Comparison of ENCODE assay signal across 9 cellular contexts in genomic region chr10:46490285-46490684, GRCh38. TPM values are rescaled to one million over a fixed set of nuclear protein-coding genes. Genes with fewer than 3 reads are reported as not detected.
DNase-seq lines count a peak whose midpoint lies in the region; ATAC-seq and TF ChIP-seq lines count a peak whose summit lies in the region.
"Not testable (repeated sequence)": the region's sequence is repeated elsewhere in the genome, so short reads cannot be mapped to it uniquely, and the experiment has no call there.
"Had no signal": no experiment of that assay in that cellular context is flagged by ENCODE, and none has a peak within 500 bp of the region (broad histone marks: within the 10 kb centered on the region; RNA-seq: fewer than 3 reads in every experiment).

No MANE protein-coding gene starts in this region.

- WGBS in endodermal cell (ENCODE audit: insufficient coverage in 1 of 2, insufficient read length in 1 of 2), 2 experiments, result 95% methylated on average over 5 of the region's 11 CpGs; no CpG with 5 or more reads in 1 of the 2 experiments

- not testable (repeated sequence) for H3K27ac ChIP-seq in GM23338 (ENCODE audit: low read depth); RWPE2 (ENCODE audit: poor library complexity, severe bottlenecking); endodermal cell (ENCODE audit: low read depth, low read length); lower lobe of right lung

- not testable (repeated sequence) for H3K36me3 Mint-ChIP-seq in GM23338 (ENCODE audit: low read depth); endodermal cell (ENCODE audit: low read depth); type B pancreatic cell

- not testable (repeated sequence) for H3K9me3 Mint-ChIP-seq in GM23338, endodermal cell, type B pancreatic cell

- not testable (repeated sequence) for H3K27me3 Mint-ChIP-seq in GM23338 (ENCODE audit: insufficient read depth, low read depth, poor library complexity); endodermal cell (ENCODE audit: insufficient read depth); type B pancreatic cell

- H4K20me1 ChIP-seq in GM23338 (replicated peaks; ENCODE audit: insufficient read depth), result not testable (repeated sequence)

- not testable (repeated sequence) for H3K4me1 Mint-ChIP-seq in GM23338; endodermal cell; type B pancreatic cell (ENCODE audit: unreplicated experiment)

- not testable (repeated sequence) for DNase-seq in GM23338 (ENCODE audit: low spot score); RWPE2 (ENCODE audit: low spot score)
- DNase-seq in endodermal cell (peak; percentile 20), Right ventricle myocardium inferior (ENCODE audit: missing footprints) (peak; percentile 13), lower lobe of right lung (peak; percentile 25), posterior vena cava (ENCODE audit: low spot score) (peak; percentile 42), type B pancreatic cell (ENCODE audit: extremely low spot score, unreplicated experiment) (peak; percentile 34)

- ATAC-seq in GM23338 (peak; percentile 44), RWPE2 (ENCODE audit: low read depth) (peak; percentile 43; the same call in 2 of the 3 replicates)
- not testable (repeated sequence) for ATAC-seq in Right ventricle myocardium inferior, lower lobe of right lung

- TF ChIP-seq CTCF in GM23338 (conservative IDR thresholded peaks at IDR 0.05; ENCODE audit: low read depth in 2 of 2); RWPE2 (IDR thresholded peaks at IDR 0.05; ENCODE audit: poor library complexity, severe bottlenecking); endodermal cell (conservative IDR thresholded peaks at IDR 0.05); lower lobe of right lung (IDR thresholded peaks at IDR 0.05); type B pancreatic cell (conservative IDR thresholded peaks at IDR 0.05): not testable (repeated sequence)

- H3K27me3 ChIP-seq in GM23338 (ENCODE audit: insufficient read depth); RWPE2 (ENCODE audit: insufficient read depth, poor library complexity, severe bottlenecking); endodermal cell (ENCODE audit: control insufficient read depth, insufficient read depth, low read length, poor library complexity, severe bottlenecking); lower lobe of right lung (ENCODE audit: low read depth): not testable (repeated sequence)

- not testable (repeated sequence) for H3K36me3 ChIP-seq in GM23338 (ENCODE audit: insufficient read depth); RWPE2 (ENCODE audit: low read depth); endodermal cell (ENCODE audit: control insufficient read depth, insufficient read depth, low read length); lower lobe of right lung

- not testable (repeated sequence) for H3K9me3 ChIP-seq in RWPE2 (ENCODE audit: severe bottlenecking); endodermal cell (ENCODE audit: control insufficient read depth, low read length); lower lobe of right lung

- H2AFZ ChIP-seq in GM23338, result not testable (repeated sequence)

- not testable (repeated sequence) for H3K4me3 Mint-ChIP-seq in GM23338, endodermal cell, type B pancreatic cell

- H3F3A ChIP-seq in GM23338 (replicated peaks; ENCODE audit: low read depth), result not testable (repeated sequence)

- not testable (repeated sequence) for H3K4me3 ChIP-seq in GM23338; RWPE2 (ENCODE audit: severe bottlenecking); endodermal cell (ENCODE audit: low read length); lower lobe of right lung

- H3K9ac ChIP-seq in endodermal cell (ENCODE audit: extremely low read depth, low read length, poor library complexity, severe bottlenecking), result not testable (repeated sequence)

- H3K4me1 ChIP-seq in GM23338 (ENCODE audit: insufficient read depth); RWPE2 (ENCODE audit: insufficient read depth, poor library complexity, severe bottlenecking); endodermal cell (ENCODE audit: control insufficient read depth, insufficient read depth, low read length); lower lobe of right lung: not testable (repeated sequence)

- H3K4me2 ChIP-seq in GM23338, result not testable (repeated sequence)

- H3K27ac Mint-ChIP-seq in GM23338, endodermal cell, type B pancreatic cell: not testable (repeated sequence)

- H3K79me2 ChIP-seq in GM23338 (replicated peaks; ENCODE audit: insufficient read depth), result not testable (repeated sequence)

- intact Hi-C loops in Right ventricle myocardium inferior (cut with DNase I); lower lobe of right lung (cut with DNase I); posterior vena cava (cut with DNase I): not testable (repeated sequence)

- not testable (repeated sequence) for H3K9me2 ChIP-seq in GM23338 (ENCODE audit: insufficient read depth)

RNA-seq across cellular contexts. Expression of gene NPY4R, which starts 24.5 kb away (rescaled TPM):
- not detected in 2 replicates for total RNA-seq in GM23338 (2014; rRNA removed; shearing (Covaris generic))
- not detected in 2 replicates for polyA plus RNA-seq in GM23338 (2016; fragmentation: Nextera tagmentation; extraction: Ambion mirVana)
- under 1 TPM; 0.24 to 0.49 TPM for total RNA-seq in endodermal cell
- not detected for polyA plus RNA-seq in endodermal cell (2013, experiment 1 of 2)
- polyA plus RNA-seq in endodermal cell (2013, experiment 2 of 2), result not detected
- total RNA-seq in Right ventricle myocardium inferior, result not detected
- total RNA-seq in lower lobe of right lung, result 1.1 TPM
- total RNA-seq in posterior vena cava, result not detected
- total RNA-seq in type B pancreatic cell (ENCODE audit: low replicate concordance), result 0.24 and 0.43 TPM in 2 replicates
- total RNA-seq: CD4-positive, alpha-beta T cell; HT1080 had no signal
